Comparison of ENCODE assay signal across 26 cellular contexts in genomic region chr6:65984089-65984488, GRCh38.
"Had no signal": no experiment of that assay in that cellular context is flagged by ENCODE, and none has a peak within 500 bp of the region (broad histone marks: within the 10 kb centered on the region; RNA-seq: fewer than 3 reads in every experiment).

No MANE protein-coding gene starts in this region.

- H3K9me3 ChIP-seq: colonic mucosa, esophagus muscularis mucosa, gastrocnemius medialis, gastroesophageal sphincter had no signal

- H3K4me2 ChIP-seq: hepatocyte had no signal

- FAIRE-seq: endothelial cell of umbilical vein had no signal

- H3K36me3 ChIP-seq: colonic mucosa, esophagus muscularis mucosa, esophagus squamous epithelium, gastrocnemius medialis, gastroesophageal sphincter, heart left ventricle, heart right ventricle had no signal

- H3K4me1 ChIP-seq: colonic mucosa, esophagus muscularis mucosa, esophagus squamous epithelium, foreskin keratinocyte, gastrocnemius medialis, gastroesophageal sphincter, heart left ventricle, heart right ventricle had no signal

- ATAC-seq: effector memory CD8-positive, alpha-beta T cell; esophagus mucosa; foreskin keratinocyte; gastrocnemius medialis; gastroesophageal sphincter; heart left ventricle; heart right ventricle had no signal

- H3K4me3 ChIP-seq: colonic mucosa, coronary artery, dorsolateral prefrontal cortex, esophagus muscularis mucosa, esophagus squamous epithelium, gastrocnemius medialis, gastroesophageal sphincter, heart left ventricle, heart right ventricle, hepatocyte had no signal

- H3K27ac ChIP-seq: colonic mucosa, coronary artery, dorsolateral prefrontal cortex, epithelial cell of prostate, esophagus muscularis mucosa, esophagus squamous epithelium, foreskin keratinocyte, gastrocnemius medialis, gastroesophageal sphincter, heart left ventricle, heart right ventricle, hepatocyte had no signal

- DNase-seq: colonic mucosa; cortex of kidney; dermis blood vessel endothelial cell; dorsolateral prefrontal cortex; effector CD4-positive, alpha-beta T cell; effector CD8-positive, alpha-beta T cell; effector memory CD4-positive, alpha-beta T cell; effector memory CD8-positive, alpha-beta T cell; endodermal cell; erythroblast; esophagus squamous epithelium; foreskin fibroblast; foreskin keratinocyte; foreskin melanocyte; gastrocnemius medialis; glutamatergic neuron; head of caudate nucleus; heart left ventricle; heart right ventricle had no signal
